Comparison of ENCODE assay signal across 8 cellular contexts in the genomic region with DNA sequence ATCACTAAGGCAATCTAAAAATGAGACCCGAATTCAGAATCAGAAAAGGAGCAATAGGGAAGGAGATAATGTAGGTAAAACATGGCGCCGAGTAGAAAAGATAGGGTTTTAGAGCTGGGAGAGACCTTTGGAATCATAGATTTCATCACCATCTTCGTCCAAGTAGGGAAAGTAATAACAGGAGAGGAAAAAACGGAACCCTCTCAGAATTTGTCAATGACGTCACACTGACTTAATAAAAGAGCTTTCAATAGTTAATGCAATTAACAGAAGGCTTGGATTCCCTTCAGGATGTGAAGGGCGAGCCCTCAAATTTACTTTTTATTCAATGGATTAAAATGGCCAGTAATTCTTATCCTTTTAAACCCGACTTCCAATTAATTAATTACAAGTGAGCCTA. TPM values are rescaled to one million over a fixed set of nuclear protein-coding genes. Genes with fewer than 3 reads are reported as not detected.
A peak's percentile ranks its signal among the peaks of the same experiment; 100 is the strongest.
DNase-seq lines count a peak whose midpoint lies in the region; ATAC-seq, FAIRE-seq and TF ChIP-seq lines count a peak whose summit lies in the region.

No MANE protein-coding gene starts in this region.

- ATAC-seq in HG02870 (IDR thresholded peaks at IDR 0.05; ENCODE audit: unreplicated experiment): no peak

- H3K4me1 ChIP-seq in keratinocyte (ENCODE audit: control insufficient read depth, extremely low read depth, insufficient read depth, low read length): peaks cover 11% of the 10 kb centered on the region

- peak overlapping the region in 2 of 3 experiments; percentile 89 to 93 for H3K4me3 ChIP-seq in keratinocyte (ENCODE audit: control insufficient read depth in 2 of 3, extremely low read depth in 1 of 3, insufficient read depth in 2 of 3, low read depth in 1 of 3, low read length in 3 of 3)

- H3K36me3 ChIP-seq in keratinocyte (ENCODE audit: control insufficient read depth in 2 of 2, extremely low read depth in 1 of 2, insufficient read depth in 2 of 2, low read length in 2 of 2): no peaks in the 10 kb centered on the region

- dilution Hi-C loops in keratinocyte (cut with MboI; ENCODE audit: extremely low pct_ligation_motif_present, low sequenced_read_pairs): no loop called here

- H2AFZ ChIP-seq in keratinocyte (ENCODE audit: control insufficient read depth, low read length): peak overlapping the region; percentile 99

- H3K27ac ChIP-seq in keratinocyte (ENCODE audit: control insufficient read depth, insufficient read depth, low read length) (peak overlapping the region; percentile 90), substantia nigra (ENCODE audit: low read depth, low read length, poor library complexity, severe bottlenecking) (peak overlapping the region; percentile 93)

- peak overlapping the region; percentile 94 for H3K4me2 ChIP-seq in keratinocyte (ENCODE audit: control insufficient read depth, extremely low read depth, insufficient read depth, low read depth, low read length)

- peaks cover 4% of the 10 kb centered on the region for H3K36me3 Mint-ChIP-seq in activated CD4-positive, alpha-beta T cell treated with anti-CD3 and anti-CD28 coated beads, Interleukin-2, amount 10 ng/mL, durations not matched to agents 24 days and 14 days (ENCODE audit: low read depth)
- peaks cover 6% of the 10 kb centered on the region for H3K36me3 Mint-ChIP-seq in activated T-helper 2 cell treated with anti-CD3 and anti-CD28 coated beads, Interferon-gamma antibody, Interleukin-2, Interleukin-4, amounts not matched to agents 10 μg/mL and 5 μg/mL and 100 μg/mL, durations not matched to agents 14 hours and 24 hours and 36 hours (ENCODE audit: low read depth)

- H3K4me1 Mint-ChIP-seq in activated CD4-positive, alpha-beta T cell treated with anti-CD3 and anti-CD28 coated beads, Interleukin-2, amount 10 ng/mL, durations not matched to agents 24 days and 14 days: peaks cover 20% of the 10 kb centered on the region
- H3K4me1 Mint-ChIP-seq in activated T-helper 2 cell treated with anti-CD3 and anti-CD28 coated beads, Interferon-gamma antibody, Interleukin-2, Interleukin-4, amounts not matched to agents 10 μg/mL and 5 μg/mL and 100 μg/mL, durations not matched to agents 14 hours and 24 hours and 36 hours (ENCODE audit: low read depth): peaks cover 21% of the 10 kb centered on the region

- no peaks in the 10 kb centered on the region for H4K20me1 ChIP-seq in keratinocyte (ENCODE audit: control insufficient read depth, extremely low read depth, insufficient read depth, low read length)

- H3K9me3 Mint-ChIP-seq in activated CD4-positive, alpha-beta T cell treated with anti-CD3 and anti-CD28 coated beads, Interleukin-2, amount 10 ng/mL, durations not matched to agents 24 days and 14 days: no peaks in the 10 kb centered on the region
- no peaks in the 10 kb centered on the region for H3K9me3 Mint-ChIP-seq in activated T-helper 2 cell treated with anti-CD3 and anti-CD28 coated beads, Interferon-gamma antibody, Interleukin-2, Interleukin-4, amounts not matched to agents 10 μg/mL and 5 μg/mL and 100 μg/mL, durations not matched to agents 14 hours and 24 hours and 36 hours

- no peak for TF ChIP-seq CTCF in keratinocyte (optimal IDR thresholded peaks at IDR 0.05 in 1 of 3, IDR thresholded peaks at IDR 0.05 in 1 of 3, conservative IDR thresholded peaks at IDR 0.05 in 1 of 3; ENCODE audit: extremely low read depth in 1 of 3, insufficient read depth in 2 of 3, low read length in 3 of 3)

- H3K79me2 ChIP-seq in keratinocyte (ENCODE audit: control insufficient read depth, insufficient read depth, low read length): peaks cover 14% of the 10 kb centered on the region

- H3K9me1 ChIP-seq in keratinocyte (ENCODE audit: control insufficient read depth, extremely low read depth, insufficient read depth, low read length): no peaks in the 10 kb centered on the region

- peak overlapping the region; percentile 94 for H3K9ac ChIP-seq in keratinocyte (ENCODE audit: control insufficient read depth, extremely low read depth, insufficient read depth, low read length)

- no peak overlapping the region for H3K27ac Mint-ChIP-seq in activated CD4-positive, alpha-beta T cell treated with anti-CD3 and anti-CD28 coated beads, Interleukin-2, amount 10 ng/mL, durations not matched to agents 24 days and 14 days
- H3K27ac Mint-ChIP-seq in activated T-helper 2 cell treated with anti-CD3 and anti-CD28 coated beads, Interferon-gamma antibody, Interleukin-2, Interleukin-4, amounts not matched to agents 10 μg/mL and 5 μg/mL and 100 μg/mL, durations not matched to agents 14 hours and 24 hours and 36 hours: no peak overlapping the region

- no peak for FAIRE-seq in keratinocyte (lab: Jason Lieb, UNC)

- H3K27me3 Mint-ChIP-seq in activated CD4-positive, alpha-beta T cell treated with anti-CD3 and anti-CD28 coated beads, Interleukin-2, amount 10 ng/mL, durations not matched to agents 24 days and 14 days: peaks cover 21% of the 10 kb centered on the region
- H3K27me3 Mint-ChIP-seq in activated T-helper 2 cell treated with anti-CD3 and anti-CD28 coated beads, Interferon-gamma antibody, Interleukin-2, Interleukin-4, amounts not matched to agents 10 μg/mL and 5 μg/mL and 100 μg/mL, durations not matched to agents 14 hours and 24 hours and 36 hours (ENCODE audit: low read depth): peaks cover 17% of the 10 kb centered on the region

- H3K9me3 ChIP-seq in keratinocyte (ENCODE audit: control insufficient read depth, low read depth, low read length): no peaks in the 10 kb centered on the region

- no peak for DNase-seq in activated CD4-positive, alpha-beta T cell treated with anti-CD3 and anti-CD28 coated beads, Interleukin-2, amount 10 ng/mL, durations not matched to agents 24 days and 14 days
- no peak for DNase-seq in activated CD4-positive, alpha-beta T cell treated with anti-CD3 and anti-CD28 coated beads for 48 hours
- no peak for DNase-seq in activated T-helper 2 cell treated with anti-CD3 and anti-CD28 coated beads, Interferon-gamma antibody, Interleukin-2, Interleukin-4, amounts not matched to agents 10 μg/mL and 5 μg/mL and 100 μg/mL, durations not matched to agents 14 hours and 24 hours and 36 hours (ENCODE audit: low spot score)
- DNase-seq in keratinocyte (ENCODE audit: low read depth, low spot score): no peak
- DNase-seq in substantia nigra (lab: John Stamatoyannopoulos, UW): no peak
- DNase-seq in activated CD4-positive, CD25-positive, alpha-beta regulatory T cell treated with anti-CD3 and anti-CD28 coated beads, Interleukin-2, amount 50 U/mL, for 72 hours: no peak
- DNase-seq in NCI-H187 treated with DMSO at 0.1 percent for 48 hours (lab: John Stamatoyannopoulos, UW): no peak

- intact Hi-C loops in activated CD4-positive, alpha-beta T cell treated with anti-CD3 and anti-CD28 coated beads, Interleukin-2, amount 10 ng/mL, durations not matched to agents 24 days and 14 days (cut with micrococcal nuclease): loop anchor here (5.0 kb wide), 3 partner anchors 127 to 832 kb away; a partner anchor contains a TSS
- intact Hi-C loops in activated T-helper 2 cell treated with anti-CD3 and anti-CD28 coated beads, Interferon-gamma antibody, Interleukin-2, Interleukin-4, amounts not matched to agents 10 μg/mL and 5 μg/mL and 100 μg/mL, durations not matched to agents 14 hours and 24 hours and 36 hours (cut with micrococcal nuclease): loop anchor here (2.0 to 5.0 kb wide), 5 partner anchors 121 to 452 kb away; a partner anchor contains a TSS

- H3K4me3 Mint-ChIP-seq in activated CD4-positive, alpha-beta T cell treated with anti-CD3 and anti-CD28 coated beads, Interleukin-2, amount 10 ng/mL, durations not matched to agents 24 days and 14 days: peak overlapping the region; percentile 98
- peak overlapping the region; percentile 100 for H3K4me3 Mint-ChIP-seq in activated T-helper 2 cell treated with anti-CD3 and anti-CD28 coated beads, Interferon-gamma antibody, Interleukin-2, Interleukin-4, amounts not matched to agents 10 μg/mL and 5 μg/mL and 100 μg/mL, durations not matched to agents 14 hours and 24 hours and 36 hours (ENCODE audit: low read depth)

- H3K27me3 ChIP-seq in keratinocyte (ENCODE audit: control insufficient read depth, extremely low read depth, insufficient read depth, low read length): no peaks in the 10 kb centered on the region

RNA-seq across cellular contexts. Expression of a gene that starts 1.0 kb away (rescaled TPM):
- 12.5 and 15.2 TPM in 2 replicates for total RNA-seq in activated CD4-positive, alpha-beta T cell treated with anti-CD3 and anti-CD28 coated beads, Interleukin-2, amount 10 ng/mL, durations not matched to agents 24 days and 14 days
- 13.6 and 14.1 TPM in 2 replicates for total RNA-seq in activated T-helper 2 cell treated with anti-CD3 and anti-CD28 coated beads, Interferon-gamma antibody, Interleukin-2, Interleukin-4, amounts not matched to agents 10 μg/mL and 5 μg/mL and 100 μg/mL, durations not matched to agents 14 hours and 24 hours and 36 hours
- 1.8 to 3.0 TPM (median 2.4 TPM) in 3 replicates for polyA plus RNA-seq in keratinocyte
- polyA plus RNA-seq in keratinocyte (2011; ENCODE audit: low read depth): 13.7 TPM
- polyA plus RNA-seq in keratinocyte (2011; cell fraction: cytosol; rRNA removed): 0.88 and 1.6 TPM in 2 replicates
- 6.3 and 7.6 TPM in 2 replicates for polyA plus RNA-seq in keratinocyte (2011; cell fraction: nucleus; rRNA removed)
- 1.3 and 4.2 TPM in 2 replicates for polyA plus RNA-seq in keratinocyte (2012; ENCODE audit: low replicate concordance)
- polyA minus RNA-seq in keratinocyte: 2.1 to 8.3 TPM (median 5.5 TPM) in 3 replicates
- polyA minus RNA-seq in keratinocyte (2011; cell fraction: cytosol; rRNA and poly(A)+ RNA removed): 3.1 TPM
- 6.6 and 13.8 TPM in 2 replicates for polyA minus RNA-seq in keratinocyte (2011; cell fraction: nucleus; rRNA and poly(A)+ RNA removed)
